In genomic region chr10:99849525-99849924, GRCh38 we compare ENCODE assay signal across 27 cellular contexts.
A peak's percentile ranks its signal among the peaks of the same experiment; 100 is the strongest.
DNase-seq lines count a peak whose midpoint lies in the region; ATAC-seq and TF ChIP-seq lines count a peak whose summit lies in the region.
"Had no signal": no experiment of that assay in that cellular context is flagged by ENCODE, and none has a peak within 500 bp of the region (broad histone marks: within the 10 kb centered on the region; RNA-seq: fewer than 3 reads in every experiment).

No MANE protein-coding gene starts in this region.

- no peaks in the 10 kb centered on the region for H3K9me3 Mint-ChIP-seq in WTC11
- H3K9me3 Mint-ChIP-seq: activated naive CD4-positive, alpha-beta T cell treated with anti-CD3 and anti-CD28 coated beads, Interleukin-2, amount 10 ng/mL, durations not matched to agents 7 days and 5 days; activated T-helper 1 cell treated with anti-CD3 and anti-CD28 coated beads, Interleukin-12 subunit alpha, Interleukin-12 subunit beta, Interleukin-2, Interleukin-4 antibody, amounts not matched to agents 30 ng/mL and 10 ng/mL and 1 ng/mL, durations not matched to agents 14 hours and 24 hours and 36 hours; dendritic cell treated with granulocyte-macrophage colony-stimulating factor and Interleukin-4, amounts not matched to agents 40 ng/mL and 50 ng/mL, for 4 days; neural crest cell had no signal

- H3K27me3 Mint-ChIP-seq in WTC11 (ENCODE audit: low read depth), result peaks cover 6% of the 10 kb centered on the region; the same call in 1 of the 2 replicates

- POLR2A ChIA-PET in WTC11 (lab: Charles Lee), result no interaction called here
- POLR2A ChIA-PET in HEK293T (lab: Yijun Ruan, JAX), result interaction anchor here (1.0 kb wide), 2 partner anchors 155 to 434 kb away, joined by 3 read pairs; no protein-coding TSS in a partner anchor

- no peak for ATAC-seq in WTC11
- ATAC-seq: pancreas had no signal

- peak overlapping the region; percentile 25; the same call in 1 of the 2 replicates for H3K4me3 ChIP-seq in iPS-20b (ENCODE audit: low read length)
- H3K4me3 ChIP-seq: adrenal gland, esophagus squamous epithelium, heart left ventricle, pancreas, right atrium auricular region had no signal

- CTCF ChIA-PET in WTC11 (lab: Charles Lee) (interaction anchor here (1.1 to 3.5 kb wide), 5 partner anchors 10 to 196 kb away, joined by 3 to 22 read pairs (median 4); partner anchors contain the start of genes COX15, CUTC and DNMBP), HEK293T (lab: Yijun Ruan, JAX) (interaction anchor here (0.9 to 6.6 kb wide), 2 partner anchors 128 to 198 kb away, joined by 3 to 73 read pairs; no protein-coding TSS in a partner anchor)

- H3K9ac ChIP-seq in iPS-20b (ENCODE audit: low read depth, low read length), result peak overlapping the region; percentile 12

- TF ChIP-seq CTCF in WTC11 (IDR thresholded peaks at IDR 0.05), result no peak

- H3K4me3 Mint-ChIP-seq in WTC11, result peak overlapping the region; percentile 51
- H3K4me3 Mint-ChIP-seq: activated naive CD4-positive, alpha-beta T cell treated with anti-CD3 and anti-CD28 coated beads, Interleukin-2, amount 10 ng/mL, durations not matched to agents 7 days and 5 days; activated T-helper 1 cell treated with anti-CD3 and anti-CD28 coated beads, Interleukin-12 subunit alpha, Interleukin-12 subunit beta, Interleukin-2, Interleukin-4 antibody, amounts not matched to agents 30 ng/mL and 10 ng/mL and 1 ng/mL, durations not matched to agents 14 hours and 24 hours and 36 hours; dendritic cell treated with granulocyte-macrophage colony-stimulating factor and Interleukin-4, amounts not matched to agents 40 ng/mL and 50 ng/mL, for 4 days; neural crest cell had no signal

- no peaks in the 10 kb centered on the region for H3K36me3 ChIP-seq in iPS-20b (ENCODE audit: insufficient read depth, low read depth, low read length)
- H3K36me3 ChIP-seq: adrenal gland, esophagus squamous epithelium, heart left ventricle, pancreas, right atrium auricular region had no signal

- H3K27ac ChIP-seq in iPS-20b (ENCODE audit: low read length), result no peak overlapping the region
- H3K27ac ChIP-seq: adrenal gland, esophagus squamous epithelium, heart left ventricle, pancreas, right atrium auricular region, RWPE1 had no signal

- peaks cover 6% of the 10 kb centered on the region; the same call in 1 of the 2 replicates for H3K27me3 ChIP-seq in iPS-20b (ENCODE audit: insufficient read depth, low read length)
- H3K27me3 ChIP-seq: adrenal gland, esophagus squamous epithelium, heart left ventricle, pancreas, right atrium auricular region had no signal

- no peaks in the 10 kb centered on the region for H3K9me3 ChIP-seq in iPS-20b (ENCODE audit: insufficient read depth, low read depth, low read length)
- H3K9me3 ChIP-seq: adrenal gland, esophagus squamous epithelium, pancreas, right atrium auricular region had no signal

- no peaks in the 10 kb centered on the region for H3K36me3 Mint-ChIP-seq in WTC11
- H3K36me3 Mint-ChIP-seq: activated naive CD4-positive, alpha-beta T cell treated with anti-CD3 and anti-CD28 coated beads, Interleukin-2, amount 10 ng/mL, durations not matched to agents 7 days and 5 days had no signal

- peak overlapping the region; percentile 67 for H3K27ac Mint-ChIP-seq in WTC11
- H3K27ac Mint-ChIP-seq: activated naive CD4-positive, alpha-beta T cell treated with anti-CD3 and anti-CD28 coated beads, Interleukin-2, amount 10 ng/mL, durations not matched to agents 7 days and 5 days; activated T-helper 1 cell treated with anti-CD3 and anti-CD28 coated beads, Interleukin-12 subunit alpha, Interleukin-12 subunit beta, Interleukin-2, Interleukin-4 antibody, amounts not matched to agents 30 ng/mL and 10 ng/mL and 1 ng/mL, durations not matched to agents 14 hours and 24 hours and 36 hours; dendritic cell treated with granulocyte-macrophage colony-stimulating factor and Interleukin-4, amounts not matched to agents 40 ng/mL and 50 ng/mL, for 4 days had no signal

- DNase-seq in DMS53 (lab: John Stamatoyannopoulos, UW) (peak; percentile 15), DMS53 treated with DMSO at 0.1 percent for 48 hours (lab: John Stamatoyannopoulos, UW; ENCODE audit: unreplicated experiment) (no peak), WTC11 (ENCODE audit: low spot score) (no peak), retina (peak; percentile 18), dermis blood vessel endothelial cell (no peak), HEK293T (ENCODE audit: extremely low spot score) (no peak), middle frontal gyrus (ENCODE audit: extremely low spot score, low spot score) (no peak)
- DNase-seq: 8988T; activated CD4-positive, CD25-positive, alpha-beta regulatory T cell; activated naive CD4-positive, alpha-beta T cell treated with anti-CD3 and anti-CD28 coated beads, Interleukin-2, amount 10 ng/mL, durations not matched to agents 7 days and 5 days; adrenal gland; central memory CD4-positive, alpha-beta T cell; esophagus squamous epithelium; foreskin melanocyte; heart left ventricle; NCI-H1694; NCI-H446; pancreas; stimulated activated CD4-positive, alpha-beta T cell treated with anti-CD3 and anti-CD28 coated beads, Interleukin-1b, Interleukin-23, amount 100 ng/mL, for 48 hours; stimulated activated naive CD4-positive, alpha-beta T cell treated with Interleukin-2 at 50 U/mL for 16 hours; T-helper 1 cell had no signal

- H3K4me1 Mint-ChIP-seq in WTC11, result peaks cover 69% of the 10 kb centered on the region

- H3K4me1 ChIP-seq in iPS-20b (ENCODE audit: insufficient read depth, low read length), result peaks cover 29% of the 10 kb centered on the region

TF ChIP-seq in WTC11, 78 proteins besides CTCF, POLR2A, EP300 and RAD21:
- TF ChIP-seq GTF2I (CRISPR knock-in tag; conservative IDR thresholded peaks at IDR 0.05) (no peak), TEAD4 (CRISPR knock-in tag; IDR thresholded peaks at IDR 0.05) (no peak), EMX1 (CRISPR knock-in tag; IDR thresholded peaks at IDR 0.05) (no peak), NR3C1 (CRISPR knock-in tag; conservative IDR thresholded peaks at IDR 0.05; ENCODE audit: low read depth) (no peak), NFATC4 (CRISPR knock-in tag; IDR thresholded peaks at IDR 0.05) (no peak)

TF ChIP-seq in HEK293T, 16 proteins besides CTCF, POLR2A, EP300 and RAD21:
- TF ChIP-seq SP1 (IDR thresholded peaks at IDR 0.05) (no peak), ARNT (IDR thresholded peaks at IDR 0.05) (no peak)

Comparison
In these comparisons a context has a peak if more than half of its experiments do, and no peak if none do; other contexts are left out.
1. DNase-seq: peak in DMS53 (single experiment) and retina (single experiment); none in DMS53 treated with DMSO at 0.1 percent for 48 hours (single experiment), WTC11 (single experiment), dermis blood vessel endothelial cell (single experiment), HEK293T (single experiment) and middle frontal gyrus (single experiment).